17 cellular contexts compared by ENCODE assay signal in the genomic region with DNA sequence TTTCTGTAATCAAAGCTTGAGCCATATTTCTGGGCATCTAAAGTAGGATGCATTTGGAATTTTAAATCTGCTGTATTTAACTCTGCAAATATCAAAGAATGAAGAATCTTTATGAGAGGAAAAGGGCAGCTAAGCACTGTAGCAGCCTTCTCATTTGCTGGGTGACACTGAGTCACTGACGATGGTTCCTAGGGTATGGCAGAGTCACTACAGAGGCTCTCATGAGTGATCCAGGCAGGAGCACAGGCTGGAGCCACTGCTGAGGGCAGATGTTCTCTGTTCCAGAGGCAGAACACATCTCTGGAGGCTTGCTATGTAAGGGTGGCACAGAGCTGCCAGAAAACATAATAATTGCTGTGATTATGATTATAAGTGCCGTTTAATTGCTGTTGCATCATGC.
DNase-seq lines count a peak whose midpoint lies in the region; ATAC-seq and TF ChIP-seq lines count a peak whose summit lies in the region.
"Had no signal": no experiment of that assay in that cellular context is flagged by ENCODE, and none has a peak within 500 bp of the region (broad histone marks: within the 10 kb centered on the region; RNA-seq: fewer than 3 reads in every experiment).

No MANE protein-coding gene starts in this region.

- ATAC-seq in HG02970 (IDR thresholded peaks at IDR 0.05; ENCODE audit: low FRiP score, unreplicated experiment) = no peak
- ATAC-seq: GM23338, HepG2 had no signal

- DNase-seq in ELR (ENCODE audit: low read depth) (peak; percentile 17), RKO (ENCODE audit: low spot score) (peak; percentile 10), fibroblast of mammary gland (ENCODE audit: low read depth) (peak; percentile 22), islet precursor cell (no peak), AG08396 (ENCODE audit: low spot score) (no peak), mesenteric fat pad (ENCODE audit: low spot score) (no peak)
- DNase-seq: ACHN; BE2C; C1 segment of cervical spinal cord; Caco-2; CD4-positive, CD25-positive, alpha-beta regulatory T cell; CD8-positive, alpha-beta memory T cell; GDM1; KG1 had no signal

- no peak overlapping the region for H3K4me3 ChIP-seq in fibroblast of mammary gland (ENCODE audit: control insufficient read depth, low read depth, low read length)
- H3K4me3 ChIP-seq: GM23338 had no signal

- TF ChIP-seq CTCF in fibroblast of mammary gland (conservative IDR thresholded peaks at IDR 0.05; ENCODE audit: control insufficient read depth, insufficient read depth, low read depth, low read length) = no peak

Comparison
In these comparisons a context has a peak if more than half of its experiments do, and no peak if none do; other contexts are left out.
1. DNase-seq: peak in ELR (single experiment), RKO (single experiment) and fibroblast of mammary gland (single experiment); none in islet precursor cell (single experiment), AG08396 (single experiment) and mesenteric fat pad (single experiment).